Comparison of ENCODE assay signal across 9 cellular contexts in the genomic region with DNA sequence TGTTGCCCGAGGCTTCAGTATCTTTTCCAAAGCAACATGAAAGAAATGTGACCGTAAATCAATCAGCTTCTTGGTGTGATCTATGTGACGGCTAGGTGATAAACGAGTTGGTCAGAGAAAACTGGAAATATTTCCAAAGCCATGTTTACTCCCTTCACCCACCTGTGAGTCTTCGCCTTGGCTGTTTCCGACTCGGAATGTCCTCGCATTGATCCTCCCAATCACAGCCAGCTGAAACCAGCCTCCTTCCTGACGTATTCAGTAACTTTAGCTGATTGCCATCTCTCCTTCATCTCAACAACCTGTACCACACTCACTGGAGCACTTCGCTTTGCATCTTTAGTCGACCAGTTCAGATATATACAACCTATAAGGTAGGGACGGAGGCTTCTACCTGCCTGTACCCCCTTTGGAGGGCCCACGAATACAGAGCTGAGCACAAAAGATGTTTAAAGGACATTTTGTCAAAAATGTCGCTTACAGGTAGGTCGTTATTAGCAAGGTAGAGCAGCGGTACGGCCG. TPM values are rescaled to one million over a fixed set of nuclear protein-coding genes. Genes with fewer than 3 reads are reported as not detected.
A peak's percentile ranks its signal among the peaks of the same experiment; 100 is the strongest.
DNase-seq lines count a peak whose midpoint lies in the region; ATAC-seq and TF ChIP-seq lines count a peak whose summit lies in the region.
"Had no signal": no experiment of that assay in that cellular context is flagged by ENCODE, and none has a peak within 500 bp of the region (broad histone marks: within the 10 kb centered on the region; RNA-seq: fewer than 3 reads in every experiment).

No MANE protein-coding gene starts in this region.

- no peak for ATAC-seq in CD8-positive, alpha-beta T cell
- ATAC-seq in HG03108 (IDR thresholded peaks at IDR 0.05; ENCODE audit: unreplicated experiment): no peak

- H3K27me3 ChIP-seq in CD8-positive, alpha-beta T cell (ENCODE audit: insufficient read depth, low read length): no peaks in the 10 kb centered on the region
- H3K27me3 ChIP-seq in ascending aorta (no peaks in the 10 kb centered on the region), iPS-15b (ENCODE audit: control insufficient read depth, insufficient read depth, low read length) (no peaks in the 10 kb centered on the region), skeletal muscle tissue (ENCODE audit: control insufficient read depth in 3 of 3, insufficient read depth in 3 of 3, low read length in 3 of 3) (no peaks in the 10 kb centered on the region)

- H3K36me3 Mint-ChIP-seq in CD8-positive, alpha-beta T cell: peaks cover 51% of the 10 kb centered on the region

- H3K4me3 Mint-ChIP-seq in CD8-positive, alpha-beta T cell: peak overlapping the region; percentile 90

- no peaks in the 10 kb centered on the region for H3K27me3 Mint-ChIP-seq in CD8-positive, alpha-beta T cell (ENCODE audit: low read depth)

- intact Hi-C loops in CD8-positive, alpha-beta T cell (cut with DNase I, micrococcal nuclease): loop anchor here (1.0 to 5.0 kb wide), 5 partner anchors 60 to 258 kb away; a partner anchor contains a TSS
- intact Hi-C loops in ascending aorta (cut with DNase I): no loop called here

- CTCF ChIA-PET in CD8-positive, alpha-beta T cell (lab: Charles Lee): interaction anchor here (0.6 to 2.4 kb wide), 7 partner anchors 11 to 623 kb away, joined by 3 to 12 read pairs (median 3); no protein-coding TSS in a partner anchor

- H3K4me3 ChIP-seq in CD8-positive, alpha-beta T cell (ENCODE audit: low read depth, low read length): peak overlapping the region; percentile 91
- H3K4me3 ChIP-seq in ascending aorta (peak overlapping the region; percentile 68 to 74), iPS-15b (ENCODE audit: low read depth, low read length) (peak overlapping the region; percentile 84), skeletal muscle tissue (ENCODE audit: low read length in 3 of 3) (peak overlapping the region; percentile 92 to 98 (median 94))

- no peak for DNase-seq in CD8-positive, alpha-beta T cell
- DNase-seq in HuH-7 (ENCODE audit: low spot score): peak; percentile 28
- DNase-seq in ascending aorta (ENCODE audit: low spot score in 2 of 2): no peak
- DNase-seq in NCI-H2196 treated with DMSO at 0.1 percent for 48 hours (lab: John Stamatoyannopoulos, UW; ENCODE audit: unreplicated experiment): no peak
- DNase-seq in NCI-H2081 treated with DMSO at 0.1 percent for 48 hours (lab: John Stamatoyannopoulos, UW): no peak

- H3K9me3 ChIP-seq in CD8-positive, alpha-beta T cell (ENCODE audit: low read length): no peaks in the 10 kb centered on the region
- H3K9me3 ChIP-seq in ascending aorta (no peaks in the 10 kb centered on the region), iPS-15b (ENCODE audit: control insufficient read depth, insufficient read depth, low read length) (no peaks in the 10 kb centered on the region), skeletal muscle tissue (ENCODE audit: control insufficient read depth in 3 of 3, low read length in 3 of 3) (no peaks in the 10 kb centered on the region)

- H3K4me1 ChIP-seq in CD8-positive, alpha-beta T cell (ENCODE audit: insufficient read depth, low read length): peaks cover 28% of the 10 kb centered on the region
- H3K4me1 ChIP-seq in ascending aorta: peaks cover 10 to 14% of the 10 kb centered on the region in 2 donors
- peaks cover 8% of the 10 kb centered on the region for H3K4me1 ChIP-seq in iPS-15b (ENCODE audit: control insufficient read depth, insufficient read depth, low read length)
- H3K4me1 ChIP-seq in skeletal muscle tissue (ENCODE audit: control insufficient read depth in 3 of 3, insufficient read depth in 3 of 3, low read length in 3 of 3): peaks cover 29 to 37% (median 30%) of the 10 kb centered on the region in 3 donors

- peak overlapping the region; percentile 63 for H3K27ac ChIP-seq in CD8-positive, alpha-beta T cell (ENCODE audit: low read depth, low read length)
- peak overlapping the region; percentile 67 to 79 for H3K27ac ChIP-seq in ascending aorta
- H3K27ac ChIP-seq in skeletal muscle tissue (ENCODE audit: low read depth, low read length): peak overlapping the region; percentile 91

- H3K4me1 Mint-ChIP-seq in CD8-positive, alpha-beta T cell (ENCODE audit: low read depth): peaks cover 42% of the 10 kb centered on the region

- H3K36me3 ChIP-seq in CD8-positive, alpha-beta T cell (ENCODE audit: insufficient read depth, low read length): peaks cover 24% of the 10 kb centered on the region
- peaks cover 28 to 40% of the 10 kb centered on the region in 2 donors for H3K36me3 ChIP-seq in ascending aorta
- peaks cover 32% of the 10 kb centered on the region for H3K36me3 ChIP-seq in iPS-15b (ENCODE audit: control insufficient read depth, insufficient read depth, low read length)
- H3K36me3 ChIP-seq in skeletal muscle tissue (ENCODE audit: control insufficient read depth in 3 of 3, insufficient read depth in 3 of 3, low read length in 3 of 3): peaks cover 18 to 30% (median 29%) of the 10 kb centered on the region in 3 donors

- POLR2A ChIA-PET in CD8-positive, alpha-beta T cell (lab: Charles Lee): interaction anchor here (0.7 to 2.7 kb wide), 3 partner anchors 60 to 391 kb away, joined by 3 to 10 read pairs (median 3); a partner anchor contains a TSS

- no peaks in the 10 kb centered on the region for H3K9me3 Mint-ChIP-seq in CD8-positive, alpha-beta T cell

- no peak for TF ChIP-seq CTCF in CD8-positive, alpha-beta T cell (IDR thresholded peaks at IDR 0.05)
- no peak for TF ChIP-seq CTCF in ascending aorta (IDR thresholded peaks at IDR 0.05)

- peak overlapping the region; percentile 88 for H3K27ac Mint-ChIP-seq in CD8-positive, alpha-beta T cell

- H3K9ac ChIP-seq in iPS-15b (ENCODE audit: low read depth, low read length) (peak overlapping the region; percentile 82), skeletal muscle tissue (ENCODE audit: low read depth in 1 of 3, low read length in 3 of 3) (peak overlapping the region; percentile 87 to 98 (median 89))

RNA-seq across cellular contexts. Expression of a gene that starts 7.2 kb away (rescaled TPM):
- 1,000 to 10,000 TPM; 2,888 to 2,889 TPM for total RNA-seq in CD8-positive, alpha-beta T cell
- total RNA-seq in ascending aorta: 1,547 TPM
- total RNA-seq in skeletal muscle tissue: 4,040 TPM

RNA-seq across cellular contexts. Expression of a gene that starts 21.8 kb away (rescaled TPM):
- 1 to 10 TPM; 1.1 to 1.2 TPM for total RNA-seq in CD8-positive, alpha-beta T cell
- total RNA-seq in ascending aorta (not detected), skeletal muscle tissue (not detected)
- total RNA-seq: HT1080 had no signal

RNA-seq across cellular contexts. Expression of a gene that starts 36.2 kb away (rescaled TPM):
- total RNA-seq in CD8-positive, alpha-beta T cell: not detected
- total RNA-seq in ascending aorta (not detected), skeletal muscle tissue (not detected)
- total RNA-seq: HT1080 had no signal

RNA-seq across cellular contexts. Expression of a gene that starts 59.9 kb away (rescaled TPM):
- total RNA-seq in CD8-positive, alpha-beta T cell: 100 to 1,000 TPM; 266 to 279 TPM
- total RNA-seq in ascending aorta (103 TPM), skeletal muscle tissue (32.4 TPM)
